ENCODE assay signal across 36 cellular contexts in genomic region chr20:59048681-59049030, GRCh38. TPM values are rescaled to one million over a fixed set of nuclear protein-coding genes. Genes with fewer than 3 reads are reported as not detected.
DNase-seq lines count a peak whose midpoint lies in the region; ATAC-seq, FAIRE-seq and TF ChIP-seq lines count a peak whose summit lies in the region.
"Had no signal": no experiment of that assay in that cellular context is flagged by ENCODE, and none has a peak within 500 bp of the region (broad histone marks: within the 10 kb centered on the region; RNA-seq: fewer than 3 reads in every experiment).

No MANE protein-coding gene starts in this region.

- H3K9me3 ChIP-seq in astrocyte (ENCODE audit: insufficient read depth, low read depth, low read length) (no peaks in the 10 kb centered on the region), mucosa of rectum (ENCODE audit: control insufficient read depth in 2 of 2, low read length in 2 of 2) (no peaks in the 10 kb centered on the region)
- H3K9me3 ChIP-seq: heart left ventricle, prostate gland, SJCRH30 had no signal

- peak overlapping the region; percentile 44 for H3K27ac Mint-ChIP-seq in activated CD4-positive, alpha-beta T cell treated with anti-CD3 and anti-CD28 coated beads for 36 hours
- H3K27ac Mint-ChIP-seq in astrocyte (ENCODE audit: unreplicated experiment): no peak overlapping the region
- peak overlapping the region; percentile 75 for H3K27ac Mint-ChIP-seq in type B pancreatic cell
- H3K27ac Mint-ChIP-seq: activated CD4-positive, alpha-beta T cell treated with anti-CD3 and anti-CD28 coated beads, Interleukin-2, amount 10 ng/mL, durations not matched to agents 7 days and 5 days; dendritic cell treated with granulocyte-macrophage colony-stimulating factor and Interleukin-4, amounts not matched to agents 40 ng/mL and 50 ng/mL, for 4 days; endodermal cell; mesothelial cell of epicardium; stimulated activated memory B cell treated with anti-CD40 and anti-IgM and Interleukin-4, amounts not matched to agents 10 μg/mL and 1 μg/mL and 100 μg/mL, for 72 hours had no signal

- peak overlapping the region; percentile 41 for H3K4me2 ChIP-seq in astrocyte (ENCODE audit: low read length)

- no peaks in the 10 kb centered on the region for H3K9me3 Mint-ChIP-seq in activated CD4-positive, alpha-beta T cell treated with anti-CD3 and anti-CD28 coated beads for 36 hours (ENCODE audit: low read depth)
- H3K9me3 Mint-ChIP-seq in astrocyte (ENCODE audit: unreplicated experiment): peaks cover 2% of the 10 kb centered on the region
- peaks cover 3% of the 10 kb centered on the region for H3K9me3 Mint-ChIP-seq in type B pancreatic cell
- H3K9me3 Mint-ChIP-seq: activated CD4-positive, alpha-beta T cell treated with anti-CD3 and anti-CD28 coated beads, Interleukin-2, amount 10 ng/mL, durations not matched to agents 7 days and 5 days; activated naive CD8-positive, alpha-beta T cell treated with anti-CD3 and anti-CD28 coated beads, Interleukin-2, amount 50 U/mL, for 24 hours; dendritic cell treated with granulocyte-macrophage colony-stimulating factor and Interleukin-4, amounts not matched to agents 40 ng/mL and 50 ng/mL, for 4 days; endodermal cell; mesothelial cell of epicardium; naive thymus-derived CD8-positive, alpha-beta T cell; stimulated activated memory B cell treated with anti-CD40 and anti-IgM and Interleukin-4, amounts not matched to agents 10 μg/mL and 1 μg/mL and 100 μg/mL, for 72 hours had no signal

- no peak for ATAC-seq in activated CD4-positive, alpha-beta T cell treated with anti-CD3 and anti-CD28 coated beads for 36 hours
- ATAC-seq in GM19463 (IDR thresholded peaks at IDR 0.05; ENCODE audit: unreplicated experiment): no peak
- ATAC-seq in HG02970 (IDR thresholded peaks at IDR 0.05; ENCODE audit: low FRiP score, unreplicated experiment): no peak
- ATAC-seq in GM18861 (IDR thresholded peaks at IDR 0.05; ENCODE audit: unreplicated experiment): no peak
- ATAC-seq: heart left ventricle; left ventricle myocardium superior; naive thymus-derived CD8-positive, alpha-beta T cell; sciatic nerve; stimulated activated memory B cell treated with anti-CD40 and anti-IgM and Interleukin-4, amounts not matched to agents 10 μg/mL and 1 μg/mL and 100 μg/mL, for 72 hours had no signal

- peaks cover 1% of the 10 kb centered on the region for H3K27me3 Mint-ChIP-seq in activated CD4-positive, alpha-beta T cell treated with anti-CD3 and anti-CD28 coated beads for 36 hours
- H3K27me3 Mint-ChIP-seq in astrocyte (ENCODE audit: low read depth, unreplicated experiment): peaks cover 6% of the 10 kb centered on the region
- peaks cover 4% of the 10 kb centered on the region for H3K27me3 Mint-ChIP-seq in type B pancreatic cell

- POLR2A ChIA-PET in activated CD4-positive, alpha-beta T cell treated with anti-CD3 and anti-CD28 coated beads for 36 hours (lab: Charles Lee): no interaction called here

- CTCF ChIA-PET in activated CD4-positive, alpha-beta T cell treated with anti-CD3 and anti-CD28 coated beads for 36 hours (lab: Charles Lee): no interaction called here

- H2AFZ ChIP-seq in astrocyte (ENCODE audit: low read depth, low read length): no peak overlapping the region

- no peak overlapping the region for H3K4me3 Mint-ChIP-seq in activated CD4-positive, alpha-beta T cell treated with anti-CD3 and anti-CD28 coated beads for 36 hours
- H3K4me3 Mint-ChIP-seq in astrocyte (ENCODE audit: unreplicated experiment) (no peak overlapping the region), type B pancreatic cell (no peak overlapping the region)
- H3K4me3 Mint-ChIP-seq: activated CD4-positive, alpha-beta T cell treated with anti-CD3 and anti-CD28 coated beads, Interleukin-2, amount 10 ng/mL, durations not matched to agents 7 days and 5 days; activated naive CD8-positive, alpha-beta T cell treated with anti-CD3 and anti-CD28 coated beads, Interleukin-2, amount 50 U/mL, for 24 hours; dendritic cell treated with granulocyte-macrophage colony-stimulating factor and Interleukin-4, amounts not matched to agents 40 ng/mL and 50 ng/mL, for 4 days; endodermal cell; mesothelial cell of epicardium; naive thymus-derived CD8-positive, alpha-beta T cell; stimulated activated memory B cell treated with anti-CD40 and anti-IgM and Interleukin-4, amounts not matched to agents 10 μg/mL and 1 μg/mL and 100 μg/mL, for 72 hours had no signal

- no peaks in the 10 kb centered on the region for H4K20me1 ChIP-seq in astrocyte (ENCODE audit: insufficient read depth, low read length)

- H3K36me3 Mint-ChIP-seq in activated CD4-positive, alpha-beta T cell treated with anti-CD3 and anti-CD28 coated beads for 36 hours (ENCODE audit: low read depth): no peaks in the 10 kb centered on the region
- H3K36me3 Mint-ChIP-seq in astrocyte (ENCODE audit: low read depth, unreplicated experiment): no peaks in the 10 kb centered on the region
- no peaks in the 10 kb centered on the region for H3K36me3 Mint-ChIP-seq in type B pancreatic cell
- H3K36me3 Mint-ChIP-seq: mesothelial cell of epicardium; naive thymus-derived CD8-positive, alpha-beta T cell; stimulated activated memory B cell treated with anti-CD40 and anti-IgM and Interleukin-4, amounts not matched to agents 10 μg/mL and 1 μg/mL and 100 μg/mL, for 72 hours had no signal

- no peaks in the 10 kb centered on the region for H3K36me3 ChIP-seq in astrocyte (ENCODE audit: insufficient read depth, low read length)
- H3K36me3 ChIP-seq in mucosa of rectum (ENCODE audit: control insufficient read depth in 2 of 2, insufficient read depth in 2 of 2, low read length in 2 of 2): no peaks in the 10 kb centered on the region
- H3K36me3 ChIP-seq: heart left ventricle, prostate gland, SJCRH30, WERI-Rb-1 had no signal

- peaks cover 21% of the 10 kb centered on the region for H3K4me1 Mint-ChIP-seq in activated CD4-positive, alpha-beta T cell treated with anti-CD3 and anti-CD28 coated beads for 36 hours
- peaks cover 9% of the 10 kb centered on the region for H3K4me1 Mint-ChIP-seq in astrocyte (ENCODE audit: low read depth, unreplicated experiment)
- H3K4me1 Mint-ChIP-seq in type B pancreatic cell (ENCODE audit: unreplicated experiment): peaks cover 18% of the 10 kb centered on the region
- H3K4me1 Mint-ChIP-seq: endodermal cell had no signal

- intact Hi-C loops in activated CD4-positive, alpha-beta T cell treated with anti-CD3 and anti-CD28 coated beads for 36 hours (cut with DNase I, micrococcal nuclease): loop anchor here in 1 of 2 experiments (1.0 to 2.0 kb wide), 2 partner anchors 26 to 118 kb away; no protein-coding TSS in a partner anchor

- no peak for DNase-seq in activated CD4-positive, alpha-beta T cell treated with anti-CD3 and anti-CD28 coated beads for 36 hours
- DNase-seq in activated CD4-positive, alpha-beta T cell treated with anti-CD3 and anti-CD28 coated beads for 1 hour: no peak
- DNase-seq in astrocyte (ENCODE audit: low read depth) (no peak), type B pancreatic cell (ENCODE audit: extremely low spot score, unreplicated experiment) (no peak)
- DNase-seq: 8988T; activated CD4-positive, alpha-beta T cell treated with anti-CD3 and anti-CD28 coated beads, Interleukin-2, amount 10 ng/mL, durations not matched to agents 7 days and 5 days; activated naive CD4-positive, alpha-beta T cell; activated naive CD8-positive, alpha-beta T cell treated with anti-CD3 and anti-CD28 coated beads, Interleukin-2, amount 50 U/mL, for 24 hours; activated T-cell treated with anti-CD3 and anti-CD28 coated beads, Interleukin-2, amount 50 U/mL, for 1 hour; Calu3; central memory CD4-positive, alpha-beta T cell; DMS79 treated with DMSO at 0.1 percent for 48 hours; endodermal cell; foreskin melanocyte; GDM1; heart left ventricle; KG1; left ventricle myocardium superior; naive thymus-derived CD8-positive, alpha-beta T cell; NCI-H146; SJCRH30; substantia nigra; WERI-Rb-1 had no signal

- TF ChIP-seq CTCF in astrocyte (IDR thresholded peaks at IDR 0.05; ENCODE audit: insufficient read depth, low read depth, low read length) (no peak), type B pancreatic cell (conservative IDR thresholded peaks at IDR 0.05) (no peak)

- H3K4me3 ChIP-seq in astrocyte (ENCODE audit: insufficient read depth, low read depth, low read length) (no peak overlapping the region), mucosa of rectum (ENCODE audit: low read length in 2 of 2) (peak overlapping the region; percentile 42 to 59)
- H3K4me3 ChIP-seq: heart left ventricle, prostate gland, SJCRH30 had no signal

- H3K27me3 ChIP-seq in astrocyte (ENCODE audit: insufficient read depth, low read length) (peaks cover 13% of the 10 kb centered on the region), mucosa of rectum (ENCODE audit: control insufficient read depth in 2 of 2, insufficient read depth in 2 of 2, low read length in 2 of 2) (peaks cover 0 to 2% of the 10 kb centered on the region in 2 donors)
- H3K27me3 ChIP-seq: SJCRH30 had no signal

- H3K79me2 ChIP-seq in astrocyte (ENCODE audit: insufficient read depth, low read length): no peaks in the 10 kb centered on the region

- H3K4me1 ChIP-seq in astrocyte (ENCODE audit: insufficient read depth, low read length) (no peaks in the 10 kb centered on the region), mucosa of rectum (ENCODE audit: control insufficient read depth in 2 of 2, insufficient read depth in 2 of 2, low read length in 2 of 2) (peaks cover 13 to 22% of the 10 kb centered on the region in 2 donors)
- H3K4me1 ChIP-seq: prostate gland had no signal

- H3K9ac ChIP-seq in astrocyte (ENCODE audit: low read length): no peak overlapping the region
- no peak overlapping the region for H3K9ac ChIP-seq in mucosa of rectum (ENCODE audit: low read depth in 1 of 2, low read length in 2 of 2)

- H3K27ac ChIP-seq in astrocyte (ENCODE audit: low read depth, low read length): no peak overlapping the region
- peak overlapping the region; percentile 89 to 93 for H3K27ac ChIP-seq in mucosa of rectum (ENCODE audit: low read depth in 2 of 2, low read length in 2 of 2)
- H3K27ac ChIP-seq: heart left ventricle, prostate gland, SJCRH30, WERI-Rb-1 had no signal

- FAIRE-seq in astrocyte (lab: Jason Lieb, UNC): no peak
- FAIRE-seq: keratinocyte, urothelium cell line had no signal

RNA-seq across cellular contexts. Expression of gene PRELID3B, which starts 6.1 kb away (rescaled TPM):
- total RNA-seq in activated CD4-positive, alpha-beta T cell treated with anti-CD3 and anti-CD28 coated beads for 36 hours: 100 to 1,000 TPM; 148 to 196 TPM
- total RNA-seq in astrocyte (55.1 and 68.8 TPM in 2 replicates), type B pancreatic cell (ENCODE audit: low replicate concordance) (45.9 and 54.9 TPM in 2 replicates)

RNA-seq across cellular contexts. Expression of gene ATP5F1E, which starts 16.5 kb away (rescaled TPM):
- 10 to 100 TPM; 63.5 to 76.1 TPM for total RNA-seq in activated CD4-positive, alpha-beta T cell treated with anti-CD3 and anti-CD28 coated beads for 36 hours
- 91.0 and 94.4 TPM in 2 replicates for total RNA-seq in astrocyte
- total RNA-seq in type B pancreatic cell (ENCODE audit: low replicate concordance): 75.6 and 81.8 TPM in 2 replicates

RNA-seq across cellular contexts. Expression of gene TUBB1, which starts 29.4 kb away (rescaled TPM):
- total RNA-seq in activated CD4-positive, alpha-beta T cell treated with anti-CD3 and anti-CD28 coated beads for 36 hours: not detected
- total RNA-seq in astrocyte (not detected in 2 replicates), type B pancreatic cell (ENCODE audit: low replicate concordance) (0.46 and 0.52 TPM in 2 replicates)
- total RNA-seq: activated CD4-positive, alpha-beta T cell treated with anti-CD3 and anti-CD28 coated beads, Interleukin-2, amount 10 ng/mL, durations not matched to agents 7 days and 5 days; activated CD8-positive, alpha-beta memory T cell treated with anti-CD3 and anti-CD28 coated beads for 36 hours; Calu3; endodermal cell; esophagus mucosa; mesothelial cell of epicardium; naive thymus-derived CD8-positive, alpha-beta T cell; prostate gland; SJCRH30 had no signal

RNA-seq across cellular contexts. Expression of gene CTSZ, which starts 41.6 kb away (rescaled TPM):
- 10 to 100 TPM; 26.6 to 29.4 TPM for total RNA-seq in activated CD4-positive, alpha-beta T cell treated with anti-CD3 and anti-CD28 coated beads for 36 hours
- total RNA-seq in astrocyte (112 and 126 TPM in 2 replicates), type B pancreatic cell (ENCODE audit: low replicate concordance) (71.9 and 75.9 TPM in 2 replicates)
- total RNA-seq: SJCRH30 had no signal
